In the genomic region with DNA sequence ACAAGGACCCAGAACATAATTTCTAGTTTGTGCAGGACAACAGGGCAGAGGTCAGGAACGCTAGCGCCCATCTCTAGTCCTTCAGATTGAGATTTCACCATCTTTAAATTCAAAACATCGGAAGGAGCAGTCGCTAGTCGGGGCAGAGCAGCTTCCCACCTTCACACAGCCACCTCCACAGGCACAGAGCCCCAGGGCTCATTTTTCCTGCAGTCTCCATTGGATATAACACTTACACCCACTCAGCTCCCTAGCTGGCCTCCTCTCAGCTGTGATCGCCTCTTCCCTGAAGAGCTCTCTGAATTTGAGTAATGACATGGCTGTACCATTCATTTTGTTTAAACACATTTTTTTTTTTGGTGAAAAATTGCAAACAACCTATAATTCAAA, we compare ENCODE assay signal across 1 cellular context.
TF ChIP-seq lines count a peak whose summit lies in the region.

No MANE protein-coding gene starts in this region.

TF ChIP-seq in K562, 482 proteins besides CTCF, POLR2A, EP300 and RAD21:
- 0 out of 2 replicates have a peak, but pooled peaks have one; percentile 24 for TF ChIP-seq EGR1 (conservative IDR thresholded peaks at IDR 0.05)
- TF ChIP-seq ZFP36 (IDR thresholded peaks at IDR 0.05; ENCODE audit: low read depth, low read length, partially characterized antibody): peak; percentile 97
- TF ChIP-seq, protein P1, sequence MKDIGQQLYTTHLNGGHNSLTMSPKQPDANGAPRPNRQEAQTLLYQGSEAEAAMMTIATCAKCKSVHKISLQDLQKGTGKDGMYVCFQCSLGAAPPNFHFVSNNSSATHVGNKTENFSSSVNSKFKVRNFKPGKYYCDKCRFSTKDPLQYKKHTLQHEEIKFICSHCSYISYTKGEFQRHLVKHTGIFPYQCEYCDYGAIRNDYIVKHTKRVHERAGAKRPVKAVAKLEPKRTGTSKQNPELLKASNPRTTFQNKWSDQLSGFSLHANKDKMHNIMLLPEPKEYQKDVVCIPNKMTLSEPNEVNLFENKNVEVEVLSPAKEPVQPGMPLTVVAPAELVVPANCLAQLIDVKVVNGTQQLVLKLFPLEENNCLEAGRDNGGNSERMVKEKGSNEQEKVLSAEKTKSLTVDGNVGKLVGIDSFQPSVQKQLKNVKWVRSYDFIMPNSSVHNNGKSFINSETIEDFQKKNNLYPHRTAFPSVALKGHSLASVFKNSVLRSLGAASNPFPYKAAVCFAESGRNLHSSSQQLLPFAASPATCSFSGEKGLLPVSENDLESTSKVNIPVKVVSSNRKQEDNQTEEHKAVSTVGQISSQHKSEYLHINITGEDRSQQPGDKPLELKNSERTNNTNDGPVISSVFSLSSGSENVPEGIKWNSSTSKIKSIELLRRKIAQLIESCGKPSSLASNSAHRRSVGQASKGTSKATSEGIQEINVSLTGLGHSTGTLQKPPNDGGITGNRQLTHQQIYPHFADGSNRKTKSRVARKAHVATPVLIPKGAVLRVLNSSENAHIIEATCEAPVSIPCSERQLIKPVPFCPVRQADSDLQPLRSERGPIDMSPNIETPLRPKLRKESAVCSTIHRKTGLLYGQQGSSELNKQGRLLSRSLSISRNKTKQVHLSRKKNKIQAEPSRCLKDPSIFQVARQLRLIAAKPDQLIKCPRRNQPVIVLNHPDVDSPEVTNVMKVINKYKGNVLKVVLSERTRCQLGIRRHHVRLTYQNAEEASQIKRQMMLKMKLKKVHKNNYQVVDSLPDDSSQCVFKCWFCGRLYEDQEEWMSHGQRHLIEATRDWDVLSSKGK (CRISPR knock-in tag; IDR thresholded peaks at IDR 0.05): no peak
- TF ChIP-seq, protein P2, sequence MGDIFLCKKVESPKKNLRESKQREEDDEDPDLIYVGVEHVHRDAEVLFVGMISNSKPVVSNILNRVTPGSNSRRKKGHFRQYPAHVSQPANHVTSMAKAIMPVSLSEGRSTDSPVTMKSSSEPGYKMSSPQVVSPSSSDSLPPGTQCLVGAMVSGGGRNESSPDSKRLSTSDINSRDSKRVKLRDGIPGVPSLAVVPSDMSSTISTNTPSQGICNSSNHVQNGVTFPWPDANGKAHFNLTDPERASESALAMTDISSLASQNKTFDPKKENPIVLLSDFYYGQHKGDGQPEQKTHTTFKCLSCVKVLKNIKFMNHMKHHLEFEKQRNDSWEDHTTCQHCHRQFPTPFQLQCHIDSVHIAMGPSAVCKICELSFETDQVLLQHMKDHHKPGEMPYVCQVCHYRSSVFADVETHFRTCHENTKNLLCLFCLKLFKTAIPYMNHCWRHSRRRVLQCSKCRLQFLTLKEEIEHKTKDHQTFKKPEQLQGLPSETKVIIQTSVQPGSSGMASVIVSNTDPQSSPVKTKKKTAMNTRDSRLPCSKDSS (IDR thresholded peaks at IDR 0.05; ENCODE audit: low read depth, partially characterized antibody): peak; percentile 61
- peak in 1 of 2 experiments; percentile 96; a peak in 2 of 3 replicates for TF ChIP-seq CBX3 (IDR thresholded peaks at IDR 0.05; ENCODE audit: borderline replicate concordance in 1 of 2, low read length in 2 of 2)
- TF ChIP-seq TRIM24 (IDR thresholded peaks at IDR 0.05): peak in 1 of 2 experiments; percentile 54; a peak in 1 of 4 replicates
- TF ChIP-seq HDAC2 (IDR thresholded peaks at IDR 0.05): no peak
- TF ChIP-seq, protein P3, sequence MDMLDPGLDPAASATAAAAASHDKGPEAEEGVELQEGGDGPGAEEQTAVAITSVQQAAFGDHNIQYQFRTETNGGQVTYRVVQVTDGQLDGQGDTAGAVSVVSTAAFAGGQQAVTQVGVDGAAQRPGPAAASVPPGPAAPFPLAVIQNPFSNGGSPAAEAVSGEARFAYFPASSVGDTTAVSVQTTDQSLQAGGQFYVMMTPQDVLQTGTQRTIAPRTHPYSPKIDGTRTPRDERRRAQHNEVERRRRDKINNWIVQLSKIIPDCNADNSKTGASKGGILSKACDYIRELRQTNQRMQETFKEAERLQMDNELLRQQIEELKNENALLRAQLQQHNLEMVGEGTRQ (CRISPR knock-in tag; IDR thresholded peaks at IDR 0.05): no peak
- 0 out of 2 replicates have a peak, but pooled peaks have one; percentile 44 for TF ChIP-seq CBX5 (IDR thresholded peaks at IDR 0.05; ENCODE audit: borderline replicate concordance, low read depth)
- TF ChIP-seq TRIM28 (IDR thresholded peaks at IDR 0.05): peak; percentile 84
